Comparison of ENCODE assay signal across 24 cellular contexts in genomic region chr22:33914699-33915098, GRCh38.
"Had no signal": no experiment of that assay in that cellular context is flagged by ENCODE, and none has a peak within 500 bp of the region (broad histone marks: within the 10 kb centered on the region; RNA-seq: fewer than 3 reads in every experiment).

No MANE protein-coding gene starts in this region.

- H3K9me3 Mint-ChIP-seq: natural killer cell; neural crest cell; stimulated activated memory B cell treated with anti-CD40 and anti-IgM and Interleukin-4, amounts not matched to agents 10 μg/mL and 1 μg/mL and 100 μg/mL, for 72 hours had no signal

- H3K4me2 ChIP-seq: hepatocyte had no signal

- H3K36me3 Mint-ChIP-seq: immature natural killer cell; natural killer cell; stimulated activated memory B cell treated with anti-CD40 and anti-IgM and Interleukin-4, amounts not matched to agents 10 μg/mL and 1 μg/mL and 100 μg/mL, for 72 hours had no signal

- H2AFZ ChIP-seq: hepatocyte had no signal

- H3K27me3 Mint-ChIP-seq: type B pancreatic cell had no signal

- H3K27me3 ChIP-seq: dorsolateral prefrontal cortex, gastrocnemius medialis, hepatocyte, testis, tibial artery had no signal

- H3K27ac ChIP-seq: dorsolateral prefrontal cortex, gastrocnemius medialis, heart left ventricle, hepatocyte, left ventricle myocardium inferior, lower lobe of right lung, psoas muscle, skin epidermis, spleen, testis, tibial artery had no signal

- DNase-seq: dorsolateral prefrontal cortex; effector CD4-positive, alpha-beta T cell; gastrocnemius medialis; heart left ventricle; immature natural killer cell; islet precursor cell; kidney glomerular epithelial cell; left colon; left ventricle myocardium inferior; lower lobe of right lung; natural killer cell; psoas muscle; right cardiac atrium; spleen; stimulated activated CD4-positive, alpha-beta T cell treated with anti-CD3 and anti-CD28 coated beads, Interleukin-4, amount 100 ng/mL, for 4 hours; stimulated activated naive CD8-positive, alpha-beta T cell treated with anti-CD3 and anti-CD28 coated beads, Interleukin-15, Interleukin-2, amounts not matched to agents 100 U/mL and 50 U/mL, for 24 hours; substantia nigra; testis; tibial artery had no signal

- H3K4me3 ChIP-seq: gastrocnemius medialis, heart left ventricle, hepatocyte, left ventricle myocardium inferior, lower lobe of right lung, psoas muscle, skin epidermis, spleen, testis, tibial artery had no signal

- H3K9me3 ChIP-seq: gastrocnemius medialis, heart left ventricle, left ventricle myocardium inferior, lower lobe of right lung, psoas muscle, spleen, testis, tibial artery had no signal

- H3K36me3 ChIP-seq: gastrocnemius medialis, lower lobe of right lung, spleen, tibial artery had no signal

- H3K27ac Mint-ChIP-seq: immature natural killer cell; natural killer cell; stimulated activated memory B cell treated with anti-CD40 and anti-IgM and Interleukin-4, amounts not matched to agents 10 μg/mL and 1 μg/mL and 100 μg/mL, for 72 hours had no signal

- ATAC-seq: gastrocnemius medialis; heart left ventricle; left colon; lower lobe of right lung; natural killer cell; psoas muscle; right cardiac atrium; stimulated activated memory B cell treated with anti-CD40 and anti-IgM and Interleukin-4, amounts not matched to agents 10 μg/mL and 1 μg/mL and 100 μg/mL, for 72 hours; stimulated activated naive CD8-positive, alpha-beta T cell treated with anti-CD3 and anti-CD28 coated beads, Interleukin-15, Interleukin-2, amounts not matched to agents 100 U/mL and 50 U/mL, for 24 hours had no signal

- H3K4me3 Mint-ChIP-seq: immature natural killer cell; natural killer cell; neural crest cell; stimulated activated memory B cell treated with anti-CD40 and anti-IgM and Interleukin-4, amounts not matched to agents 10 μg/mL and 1 μg/mL and 100 μg/mL, for 72 hours; type B pancreatic cell had no signal
